8 cellular contexts compared by ENCODE assay signal in the genomic region with DNA sequence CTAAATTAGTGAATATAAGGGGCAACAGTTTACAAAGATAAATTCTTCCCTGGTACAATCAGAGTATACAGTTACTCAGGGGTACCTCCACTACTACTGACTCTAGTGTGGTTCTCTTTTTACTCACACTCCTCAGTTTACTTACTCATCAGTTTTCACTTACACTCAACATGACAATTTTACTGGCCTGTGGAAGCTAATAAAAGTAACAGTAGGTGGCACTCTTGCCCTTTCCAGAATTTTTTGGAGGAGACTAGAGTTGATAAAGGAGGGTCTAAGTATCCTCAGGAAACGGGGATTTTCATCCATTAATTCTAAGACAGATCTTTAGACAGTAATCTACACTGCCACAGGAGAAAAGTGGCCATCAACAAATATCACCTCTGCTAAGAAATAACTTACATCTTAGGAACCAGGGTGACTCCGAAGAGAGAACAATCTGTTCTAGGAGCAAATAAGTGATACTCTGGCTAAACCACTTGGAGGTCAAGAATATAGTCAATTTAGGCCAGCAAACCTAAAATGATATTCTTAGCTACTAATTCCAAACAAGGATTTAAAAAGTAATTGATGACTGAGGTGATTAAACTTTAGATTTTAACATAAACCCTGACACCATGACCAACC.
DNase-seq lines count a peak whose midpoint lies in the region; ATAC-seq, FAIRE-seq and TF ChIP-seq lines count a peak whose summit lies in the region.

No MANE protein-coding gene starts in this region.

- H2BK15ac ChIP-seq in H1 (ENCODE audit: low read length), result no peak overlapping the region
- no peak overlapping the region for H2BK15ac ChIP-seq in mesendoderm (replicated peaks; ENCODE audit: low read depth)

- no peak overlapping the region for H4K91ac ChIP-seq in H1 (replicated peaks; ENCODE audit: insufficient read length, low read length)

- H3K4ac ChIP-seq in H1 (replicated peaks; ENCODE audit: insufficient read length, low read depth, low read length), result no peak overlapping the region
- H3K4ac ChIP-seq in mesendoderm (ENCODE audit: low read depth, low read length), result no peak overlapping the region

- BruUV-seq in PC-9 (replicated peaks; lab: Mats Ljungman, UMichigan), result no TSS peak

- H3K56ac ChIP-seq in H1 (replicated peaks; ENCODE audit: insufficient read length, low read depth, low read length) (no peak overlapping the region), mesendoderm (ENCODE audit: low read length) (no peak overlapping the region)

- DNase-seq in DMS53 (lab: John Stamatoyannopoulos, UW) (peak; percentile 56), PC-9 (peak; percentile 23 to 55), H1 (ENCODE audit: low read depth in 1 of 2, low spot score in 2 of 2) (no peak), mesendoderm (peak; percentile 78)

- no peak overlapping the region for H3K18ac ChIP-seq in H1 (ENCODE audit: extremely low read depth, low read length)
- H3K18ac ChIP-seq in mesendoderm (ENCODE audit: low read length), result no peak overlapping the region

- H3K36me3 ChIP-seq in PC-9 (ENCODE audit: low read depth) (peaks cover 63% of the 10 kb centered on the region), H1 (ENCODE audit: control insufficient read depth in 2 of 4, insufficient read depth in 4 of 4, low read length in 3 of 4) (peaks cover 2 to 59% (median 30%) of the 10 kb centered on the region in 4 experiments; a peak in 7 of 8 replicates), mesendoderm (ENCODE audit: control insufficient read depth, insufficient read depth, low read length) (peaks cover 1% of the 10 kb centered on the region)

- no peaks in the 10 kb centered on the region for H3K27me3 ChIP-seq in PC-9 (ENCODE audit: insufficient read depth, low read depth)
- H3K27me3 ChIP-seq in H1 (replicated peaks in 1 of 4; ENCODE audit: control insufficient read depth in 3 of 4, extremely low read depth in 1 of 4, insufficient read depth in 3 of 4, low read length in 3 of 4), result no peaks in the 10 kb centered on the region
- H3K27me3 ChIP-seq in mesendoderm (ENCODE audit: insufficient read depth, low read length, poor library complexity), result no peaks in the 10 kb centered on the region

- H3K9me3 ChIP-seq in PC-9 (ENCODE audit: insufficient read depth, low read depth), result no peaks in the 10 kb centered on the region
- H3K9me3 ChIP-seq in H1 (ENCODE audit: insufficient read depth in 2 of 2, low read depth in 1 of 2, low read length in 1 of 2), result no peaks in the 10 kb centered on the region

- TF ChIP-seq POLR2A in H1 (IDR thresholded peaks at IDR 0.05; ENCODE audit: control extremely low read depth in 1 of 2, low read depth in 2 of 2, low read length in 2 of 2), result no peak

- 76% methylated on average over 2 of the region's 2 CpGs; no CpG with 5 or more reads in 1 of the 2 experiments for WGBS in H1 (ENCODE audit: extremely low coverage in 1 of 2, insufficient coverage in 1 of 2, insufficient read length in 1 of 2, insufficient replicate concordance in 2 of 2, low coverage in 1 of 2, low lambda C conversion rate in 2 of 2, missing lambda C conversion rate in 1 of 2), 2 experiments
- WGBS in mesendoderm (ENCODE audit: extremely low coverage, insufficient coverage, low lambda C conversion rate), result no CpG with 5 or more reads among the region's 2 CpGs

- no peaks in the 10 kb centered on the region for H3K9me2 ChIP-seq in PC-9 (ENCODE audit: insufficient read depth)

- peaks cover 31% of the 10 kb centered on the region for H3F3A ChIP-seq in PC-9 (ENCODE audit: insufficient read depth, low read depth)

- H3K27ac ChIP-seq in PC-9 (0 out of 2 replicates have a peak overlapping the region, but pooled peaks have one; percentile 1), H1 (ENCODE audit: low read depth, low read length) (no peak overlapping the region), mesendoderm (ENCODE audit: low read depth, low read length) (no peak overlapping the region)

- H3K4me2 ChIP-seq in PC-9 (no peak overlapping the region), H1 (ENCODE audit: insufficient read depth in 1 of 2, low read depth in 2 of 2, low read length in 2 of 2) (no peak overlapping the region), mesendoderm (ENCODE audit: low read length) (no peak overlapping the region)

- TF ChIP-seq CTCF in PC-9 (conservative IDR thresholded peaks at IDR 0.05) (peak; percentile 90), H1 (IDR thresholded peaks at IDR 0.05; ENCODE audit: control extremely low read depth in 1 of 3, insufficient read depth in 1 of 3, low read depth in 1 of 3, low read length in 3 of 3) (peak in 2 of 3 experiments; percentile 60 to 65; a peak in 2 of 4 replicates)

- no peak for FAIRE-seq in H1 (lab: Jason Lieb, UNC)

- POLR2A ChIA-PET in PC-9 (lab: Charles Lee; ENCODE audit: unreplicated experiment) (no interaction called here), H1 (lab: Charles Lee; ENCODE audit: partially characterized antibody) (interaction anchor here (1.1 to 1.2 kb wide), 2 partner anchors 14 to 428 kb away, joined by 3 read pairs; no protein-coding TSS in a partner anchor)

- no peak overlapping the region for H2BK20ac ChIP-seq in H1 (ENCODE audit: low read length)

- no peaks in the 10 kb centered on the region for H3K4me1 ChIP-seq in PC-9 (replicated peaks; ENCODE audit: insufficient read depth)
- H3K4me1 ChIP-seq in H1 (replicated peaks in 1 of 4; ENCODE audit: control insufficient read depth in 3 of 4, insufficient read depth in 4 of 4, low read length in 3 of 4), result no peaks in the 10 kb centered on the region
- H3K4me1 ChIP-seq in mesendoderm (ENCODE audit: control insufficient read depth, low read depth, low read length), result no peaks in the 10 kb centered on the region

- H4K20me1 ChIP-seq in PC-9 (ENCODE audit: insufficient read depth), result peaks cover 13% of the 10 kb centered on the region; the same call in 1 of the 2 replicates
- peaks cover 0 to 2% of the 10 kb centered on the region in 2 experiments for H4K20me1 ChIP-seq in H1 (replicated peaks in 1 of 2; ENCODE audit: control insufficient read depth in 1 of 2, insufficient read depth in 2 of 2, low read length in 2 of 2)

- TF ChIP-seq RAD21 in H1 (IDR thresholded peaks at IDR 0.05 in 1 of 2, conservative IDR thresholded peaks at IDR 0.05 in 1 of 2; ENCODE audit: low read depth in 2 of 2, low read length in 2 of 2), result peak; percentile 87 to 89

- CTCF ChIA-PET in PC-9 (lab: Charles Lee), result interaction anchor here (0.6 to 2.0 kb wide), 7 partner anchors 123 to 410 kb away, joined by 3 to 10 read pairs (median 3); no protein-coding TSS in a partner anchor
- CTCF ChIA-PET in H1 (lab: Charles Lee; ENCODE audit: partially characterized antibody), result interaction anchor here (0.5 to 7.3 kb wide), 42 partner anchors 9 to 427 kb away, joined by 3 to 94 read pairs (median 4); a partner anchor contains a TSS

- H2BK12ac ChIP-seq in H1 (ENCODE audit: low read depth, low read length), result no peak overlapping the region

- no peak overlapping the region for H2BK120ac ChIP-seq in H1 (replicated peaks; ENCODE audit: low read depth, low read length)
- H2BK120ac ChIP-seq in mesendoderm (ENCODE audit: low read depth, low read length), result no peak overlapping the region

- no peak overlapping the region for H3K23ac ChIP-seq in H1 (ENCODE audit: insufficient read length)
- H3K23ac ChIP-seq in mesendoderm (ENCODE audit: low read length), result no peak overlapping the region

- TF ChIP-seq EP300 in H1 (IDR thresholded peaks at IDR 0.05; ENCODE audit: borderline replicate concordance in 1 of 2, low read depth in 2 of 2, low read length in 2 of 2), result no peak

- no peaks in the 10 kb centered on the region for H3K23me2 ChIP-seq in H1 (ENCODE audit: low read depth, low read length)

- H3K4me3 ChIP-seq in PC-9 (no peak overlapping the region), H1 (ENCODE audit: extremely low read depth in 1 of 4, insufficient read depth in 2 of 4, low read depth in 3 of 4, low read length in 4 of 4) (no peak overlapping the region), mesendoderm (ENCODE audit: low read length) (no peak overlapping the region)

- H3K9ac ChIP-seq in H1 (replicated peaks in 1 of 4; ENCODE audit: extremely low read depth in 1 of 4, low read depth in 3 of 4, low read length in 3 of 4) (no peak overlapping the region), mesendoderm (ENCODE audit: low read length) (no peak overlapping the region)

- no peak overlapping the region for H3K14ac ChIP-seq in H1 (ENCODE audit: insufficient read length)

- ATAC-seq in HG02763 (IDR thresholded peaks at IDR 0.05; ENCODE audit: unreplicated experiment), result peak; percentile 42
- ATAC-seq in GM21423 (IDR thresholded peaks at IDR 0.05; ENCODE audit: unreplicated experiment), result no peak
- ATAC-seq in GM21528 (IDR thresholded peaks at IDR 0.05; ENCODE audit: low FRiP score, unreplicated experiment), result no peak
- ATAC-seq in HG03521 (IDR thresholded peaks at IDR 0.05; ENCODE audit: unreplicated experiment), result no peak

- H4K5ac ChIP-seq in H1 (ENCODE audit: insufficient read length, low read depth, low read length) (no peak overlapping the region), mesendoderm (ENCODE audit: low read length) (no peak overlapping the region)

- H2BK5ac ChIP-seq in H1 (ENCODE audit: low read depth, low read length), result no peak overlapping the region
- no peak overlapping the region for H2BK5ac ChIP-seq in mesendoderm (ENCODE audit: low read length)

- intact Hi-C loops in PC-9 (cut with micrococcal nuclease; ENCODE audit: unreplicated experiment), result loop anchor here (1.0 to 5.0 kb wide), 5 partner anchors 61 to 426 kb away; a partner anchor contains a TSS

- H2AFZ ChIP-seq in PC-9, result no peak overlapping the region
- H2AFZ ChIP-seq in H1 (ENCODE audit: low read length), result no peak overlapping the region

- H3K79me1 ChIP-seq in H1 (ENCODE audit: low read depth, low read length), result no peaks in the 10 kb centered on the region
- H3K79me1 ChIP-seq in mesendoderm (ENCODE audit: low read length), result peaks cover 2% of the 10 kb centered on the region

- H3K79me2 ChIP-seq in PC-9 (ENCODE audit: low read depth) (0 out of 2 replicates have a peak, but pooled peaks cover 3% of the 10 kb centered on the region), H1 (ENCODE audit: control insufficient read depth in 1 of 2, insufficient read depth in 2 of 2, low read length in 2 of 2) (peaks cover 0 to 3% of the 10 kb centered on the region in 2 experiments; a peak in 1 of 4 replicates), mesendoderm (ENCODE audit: control insufficient read depth, insufficient read depth, low read length) (no peaks in the 10 kb centered on the region)

- H2AK5ac ChIP-seq in H1 (ENCODE audit: low read depth, low read length) (no peak overlapping the region), mesendoderm (ENCODE audit: low read length) (no peak overlapping the region)

- H4K8ac ChIP-seq in H1 (ENCODE audit: extremely low read depth, insufficient read depth, low read length) (no peak overlapping the region), mesendoderm (ENCODE audit: low read depth, low read length) (no peak overlapping the region)

TF ChIP-seq in H1, 55 proteins besides CTCF, POLR2A, EP300 and RAD21:
- peak; percentile 61; the same call in 1 of the 2 replicates for TF ChIP-seq BACH1 (IDR thresholded peaks at IDR 0.05; ENCODE audit: low read length)
- TF ChIP-seq SRF (IDR thresholded peaks at IDR 0.05; ENCODE audit: low read depth, low read length), result no peak
- peak; percentile 81 for TF ChIP-seq MAFK (IDR thresholded peaks at IDR 0.05; ENCODE audit: low read depth, low read length)
- no peak for TF ChIP-seq TEAD4 (IDR thresholded peaks at IDR 0.05; ENCODE audit: low read depth, low read length)
- TF ChIP-seq CEBPB (IDR thresholded peaks at IDR 0.05; ENCODE audit: low read depth, low read length), result no peak
TF ChIP-seq in H1: peak in this region for 2.

Comparison
In these comparisons a context has a peak if more than half of its experiments do, and no peak if none do; other contexts are left out.
1. DNase-seq: peak in DMS53 (single experiment), PC-9 (2 of 2) and mesendoderm (single experiment); none in H1 (0 of 2).